In genomic region chr12:46382425-46382973, GRCh38 we compare ENCODE assay signal across 8 cellular contexts. TPM values are rescaled to one million over a fixed set of nuclear protein-coding genes. Genes with fewer than 3 reads are reported as not detected.
DNase-seq lines count a peak whose midpoint lies in the region; ATAC-seq, FAIRE-seq and TF ChIP-seq lines count a peak whose summit lies in the region.

No MANE protein-coding gene starts in this region.

- POLR2A ChIA-PET in GM12878 (lab: Charles Lee) = interaction anchor here (0.6 to 1.0 kb wide), 3 partner anchors 10 to 205 kb away, joined by 3 read pairs; partner anchors contain the start of gene SLC38A1

- 64% methylated on average over 15 of the region's 15 CpGs for WGBS in GM12878 (ENCODE audit: insufficient coverage, insufficient replicate concordance, low lambda C conversion rate, missing lambda C conversion rate)
- 40% methylated on average over 13 of the region's 15 CpGs for WGBS in mesenchymal stem cell
- 41 to 47% methylated on average over 15 of the region's 15 CpGs for whole genome bisulfite sequencing in aorta, 2 donors

- no peak for TF ChIP-seq POLR2A in GM12878 (IDR thresholded peaks at IDR 0.05; ENCODE audit: low read depth, low read length)

- RAD21 ChIA-PET in GM12878 (lab: Charles Lee; ENCODE audit: unreplicated experiment) = interaction anchor here (0.5 to 2.3 kb wide), 5 partner anchors 9 to 279 kb away, joined by 3 to 11 read pairs (median 3); no protein-coding TSS in a partner anchor

- H2BK120ac ChIP-seq in mesenchymal stem cell (ENCODE audit: low read depth, low read length) = peak overlapping the region; percentile 71

- peak overlapping the region; percentile 96 for H2BK15ac ChIP-seq in mesenchymal stem cell (ENCODE audit: low read depth, poor library complexity, severe bottlenecking)

- SMC1A ChIA-PET in GM12878 (lab: Charles Lee; ENCODE audit: uncharacterized antibody, unreplicated experiment) = interaction anchor here (0.8 to 2.2 kb wide), 10 partner anchors 9 to 279 kb away, joined by 3 to 9 read pairs (median 4); no protein-coding TSS in a partner anchor

- H3K4ac ChIP-seq in mesenchymal stem cell (ENCODE audit: low read depth in 1 of 2, low read length in 2 of 2) = peak overlapping the region; percentile 13 to 85

- H3K4me3 ChIP-seq in right atrium auricular region (peak overlapping the region; percentile 68 to 70), GM12878 (peak overlapping the region; percentile 80), mesenchymal stem cell (ENCODE audit: insufficient read depth in 1 of 2, low read depth in 1 of 2, low read length in 2 of 2) (peak overlapping the region; percentile 68 to 85), aorta (ENCODE audit: low read length in 2 of 2) (peak overlapping the region; percentile 79 to 85)

- H2BK5ac ChIP-seq in mesenchymal stem cell (ENCODE audit: low read depth, low read length, poor library complexity, severe bottlenecking) = peak overlapping the region; percentile 98

- H3K14ac ChIP-seq in mesenchymal stem cell (ENCODE audit: low read length in 2 of 2) = peak overlapping the region in 1 of 2 experiments; percentile 98

- H2AFZ ChIP-seq in GM12878 (ENCODE audit: control insufficient read depth, low read depth, low read length) (peak overlapping the region; percentile 82), mesenchymal stem cell (ENCODE audit: low read depth, low read length) (no peak overlapping the region)

- DNase-seq in right atrium auricular region (ENCODE audit: low spot score) = no peak
- DNase-seq in Right ventricle myocardium superior = no peak
- DNase-seq in GM12878 (ENCODE audit: low read depth, low spot score) = no peak
- peak; percentile 66 for DNase-seq in mesenchymal stem cell
- peak; percentile 50 to 73 for DNase-seq in aorta
- DNase-seq in cerebellar nuclear complex (lab: John Stamatoyannopoulos, UW) = no peak

- H3K4me2 ChIP-seq in GM12878 (ENCODE audit: control insufficient read depth, insufficient read depth) (peak overlapping the region; percentile 95), mesenchymal stem cell (ENCODE audit: low read length, poor library complexity, severe bottlenecking) (peak overlapping the region; percentile 81)

- peak overlapping the region; percentile 94 for H4K91ac ChIP-seq in mesenchymal stem cell (ENCODE audit: low read length)

- CTCF ChIA-PET in GM12878 (lab: Yijun Ruan, JAX) = interaction anchor here (1.0 kb wide), 1 partner anchor 88 kb away, joined by 3 read pairs; no protein-coding TSS in a partner anchor

- peaks cover 2% of the 10 kb centered on the region for H3K79me1 ChIP-seq in mesenchymal stem cell (replicated peaks; ENCODE audit: low read length, poor library complexity, severe bottlenecking)

- ATAC-seq in Right ventricle myocardium superior (ENCODE audit: poor library complexity) = no peak
- ATAC-seq in GM12878 = no peak
- ATAC-seq in aorta (ENCODE audit: low FRiP score) = no peak
- no peak for ATAC-seq in HG02678 (IDR thresholded peaks at IDR 0.05; ENCODE audit: unreplicated experiment)
- no peak for ATAC-seq in GM18873 (IDR thresholded peaks at IDR 0.05; ENCODE audit: low FRiP score, unreplicated experiment)

- intact Hi-C loops in Right ventricle myocardium superior (cut with DNase I) (no loop called here), GM12878 (cut with micrococcal nuclease; ENCODE audit: unreplicated experiment) (loop anchor here (5.0 kb wide), 1 partner anchor 230 kb away; no protein-coding TSS in a partner anchor), aorta (cut with DNase I) (loop anchor here (5.0 to 10.0 kb wide), 4 partner anchors 90 to 1432 kb away; partner anchors contain the start of gene HDAC7 (in 1 of the 2))

- H2AK5ac ChIP-seq in mesenchymal stem cell (ENCODE audit: low read length, severe bottlenecking) = peak overlapping the region; percentile 84

- H3K27me3 ChIP-seq in right atrium auricular region (no peaks in the 10 kb centered on the region), GM12878 (replicated peaks in 1 of 2; ENCODE audit: control insufficient read depth in 2 of 2, insufficient read depth in 2 of 2, low read length in 1 of 2) (no peaks in the 10 kb centered on the region), mesenchymal stem cell (ENCODE audit: control insufficient read depth in 1 of 2, insufficient read depth in 1 of 2, low read length in 2 of 2) (no peaks in the 10 kb centered on the region), aorta (ENCODE audit: control insufficient read depth in 1 of 2, insufficient read depth in 2 of 2, low read length in 1 of 2) (no peaks in the 10 kb centered on the region)

- peak overlapping the region; percentile 98 for H4K8ac ChIP-seq in mesenchymal stem cell (ENCODE audit: low read length)

- BruUV-seq in GM12878 (replicated peaks; lab: Mats Ljungman, UMichigan) = TSS peak; percentile 85

- TF ChIP-seq RAD21 in GM12878 (IDR thresholded peaks at IDR 0.05; ENCODE audit: insufficient read depth, low read depth, low read length) = no peak

- H3K36me3 ChIP-seq in right atrium auricular region = no peaks in the 10 kb centered on the region
- H3K36me3 ChIP-seq in GM12878 (ENCODE audit: control insufficient read depth in 2 of 2, insufficient read depth in 2 of 2, low read length in 1 of 2) = 0 out of 4 replicates have a peak, but pooled peaks cover 0 to 3% of the 10 kb centered on the region in 2 experiments
- H3K36me3 ChIP-seq in mesenchymal stem cell (ENCODE audit: control insufficient read depth in 1 of 2, insufficient read depth in 2 of 2, low read depth in 1 of 2, low read length in 2 of 2) = peaks cover 0 to 6% of the 10 kb centered on the region in 2 experiments
- H3K36me3 ChIP-seq in aorta (ENCODE audit: control insufficient read depth in 1 of 2, insufficient read depth in 2 of 2, low read length in 1 of 2) = no peaks in the 10 kb centered on the region

- H3K18ac ChIP-seq in mesenchymal stem cell (ENCODE audit: low read depth in 1 of 2, low read length in 2 of 2) = peak overlapping the region; percentile 95 to 99

- H2BK12ac ChIP-seq in mesenchymal stem cell (ENCODE audit: low read length in 2 of 2) = peak overlapping the region; percentile 21 to 92

- peaks cover 0 to 41% of the 10 kb centered on the region in 2 donors for H3K4me1 ChIP-seq in right atrium auricular region
- H3K4me1 ChIP-seq in GM12878 (ENCODE audit: control insufficient read depth, insufficient read depth, low read length) = peaks cover 17% of the 10 kb centered on the region
- peaks cover 7% of the 10 kb centered on the region for H3K4me1 ChIP-seq in mesenchymal stem cell (ENCODE audit: control insufficient read depth, insufficient read depth, low read depth, low read length)
- peaks cover 0 to 2% of the 10 kb centered on the region in 2 donors for H3K4me1 ChIP-seq in aorta (ENCODE audit: control insufficient read depth in 1 of 2, insufficient read depth in 2 of 2, low read length in 2 of 2)

- H4K20me1 ChIP-seq in GM12878 (ENCODE audit: control insufficient read depth, insufficient read depth) = no peaks in the 10 kb centered on the region

- in situ Hi-C loops in GM12878 (cut with MboI) = loop anchor here (10.0 kb wide), 1 partner anchor 398 kb away; no protein-coding TSS in a partner anchor

- FAIRE-seq in GM12878 (lab: Jason Lieb, UNC) = no peak

- no peak for TF ChIP-seq EP300 in GM12878 (IDR thresholded peaks at IDR 0.05; ENCODE audit: borderline replicate concordance in 1 of 2, control insufficient read depth in 1 of 2, low read depth in 2 of 2, low read length in 2 of 2)

- peaks cover 37% of the 10 kb centered on the region for H3K79me2 ChIP-seq in GM12878 (ENCODE audit: control insufficient read depth, insufficient read depth, low read length)

- peak overlapping the region; percentile 99 to 100 for H3K27ac ChIP-seq in right atrium auricular region
- H3K27ac ChIP-seq in GM12878 (ENCODE audit: control insufficient read depth, insufficient read depth) = peak overlapping the region; percentile 89
- H3K27ac ChIP-seq in mesenchymal stem cell (ENCODE audit: low read length, poor library complexity, severe bottlenecking) = peak overlapping the region; percentile 86
- H3K27ac ChIP-seq in aorta (ENCODE audit: low read depth in 1 of 2, low read length in 2 of 2) = peak overlapping the region; percentile 96 to 98

- H3K9ac ChIP-seq in GM12878 (ENCODE audit: control insufficient read depth, insufficient read depth, low read length) (peak overlapping the region; percentile 88), mesenchymal stem cell (ENCODE audit: low read length) (peak overlapping the region; percentile 97)

- H3K23ac ChIP-seq in mesenchymal stem cell (ENCODE audit: low read length in 2 of 2) = no peak overlapping the region

- H3K9me3 ChIP-seq in right atrium auricular region (no peaks in the 10 kb centered on the region), GM12878 (replicated peaks; ENCODE audit: control insufficient read depth, insufficient read depth, low read length) (no peaks in the 10 kb centered on the region; the same call in 2 of the 3 replicates), mesenchymal stem cell (ENCODE audit: control insufficient read depth, low read length) (no peaks in the 10 kb centered on the region), aorta (ENCODE audit: control insufficient read depth, low read length) (no peaks in the 10 kb centered on the region)

- TF ChIP-seq CTCF in right atrium auricular region (IDR thresholded peaks at IDR 0.05) (no peak), GM12878 (IDR thresholded peaks at IDR 0.05 in 2 of 3, conservative IDR thresholded peaks at IDR 0.05 in 1 of 3; ENCODE audit: control insufficient read depth in 2 of 3, extremely low read depth in 1 of 3, insufficient read depth in 1 of 3, low read depth in 3 of 3, low read length in 3 of 3) (no peak)

RNA-seq across cellular contexts. Expression of gene SLC38A2, which starts 9.9 kb away (rescaled TPM):
- total RNA-seq in right atrium auricular region (100 to 1,000 TPM; 192 to 204 TPM), Right ventricle myocardium superior (144 TPM), GM12878 (2014; rRNA removed) (117 and 156 TPM in 2 replicates), GM12878 (2014; rRNA removed; fragmentation: Illumina TruSeq; extraction: Trizol) (109 and 111 TPM in 2 replicates), GM12878 (2021) (112 and 118 TPM in 2 replicates), aorta (100 to 1,000 TPM; 329 to 405 TPM)
- total RNA-seq in GM12878 (2013; cell fraction: nucleolus; rRNA removed) = 920 and 952 TPM in 2 replicates
- 21.8 TPM for polyA plus RNA-seq in GM12878 (2011; ENCODE audit: low read depth)
- polyA plus RNA-seq in GM12878 (2011; rRNA removed) (103 and 142 TPM in 2 replicates), GM12878 (2014; fragmentation: Illumina TruSeq; extraction: Trizol) (84.2 and 115 TPM in 2 replicates), GM12878 (2014; fragmentation: Nextera tagmentation; extraction: Ambion mirVana) (10 to 100 TPM; 36.2 to 47.3 TPM), GM12878 (2014; rRNA removed) (48.4 and 61.8 TPM in 2 replicates), GM12878 (2016; fragmentation: Nextera tagmentation; extraction: Ambion mirVana) (10 to 100 TPM; 69.2 to 75.3 TPM), aorta (100 to 1,000 TPM in 1 of 2 donors, 10 to 100 TPM in 1; 46.0 to 206 TPM)
- 39.8 and 59.5 TPM in 2 replicates for polyA plus RNA-seq in GM12878 (2011; cell fraction: cytosol; rRNA removed)
- 187 and 191 TPM in 2 replicates for polyA plus RNA-seq in GM12878 (2011; cell fraction: nucleus; rRNA removed)
- 37.4 and 49.1 TPM in 2 replicates for polyA plus RNA-seq in GM12878 (2012)
- 84.7 and 105 TPM in 2 replicates for polyA minus RNA-seq in GM12878 (2011; rRNA and poly(A)+ RNA removed)
- 40.1 and 47.0 TPM in 2 replicates for polyA minus RNA-seq in GM12878 (2011; cell fraction: cytosol; rRNA and poly(A)+ RNA removed)
- polyA minus RNA-seq in GM12878 (2011; cell fraction: nucleus; rRNA and poly(A)+ RNA removed) = 239 and 256 TPM in 2 replicates
- 438 TPM for polyA plus RNA-seq in mesenchymal stem cell (2013, experiment 1 of 2)
- 429 TPM for polyA plus RNA-seq in mesenchymal stem cell (2013, experiment 2 of 2)

Comparison
In these comparisons a context has a peak if more than half of its experiments do, and no peak if none do; other contexts are left out.
1. DNase-seq: peak in mesenchymal stem cell (single experiment) and aorta (2 of 2); none in right atrium auricular region (single experiment), Right ventricle myocardium superior (single experiment), GM12878 (single experiment) and cerebellar nuclear complex (0 of 2).
2. Peak in every context shown above with its lines, with median percentiles within 50 percentile points of each other: H3K27ac ChIP-seq and H3K4me3 ChIP-seq.